In the genomic region with DNA sequence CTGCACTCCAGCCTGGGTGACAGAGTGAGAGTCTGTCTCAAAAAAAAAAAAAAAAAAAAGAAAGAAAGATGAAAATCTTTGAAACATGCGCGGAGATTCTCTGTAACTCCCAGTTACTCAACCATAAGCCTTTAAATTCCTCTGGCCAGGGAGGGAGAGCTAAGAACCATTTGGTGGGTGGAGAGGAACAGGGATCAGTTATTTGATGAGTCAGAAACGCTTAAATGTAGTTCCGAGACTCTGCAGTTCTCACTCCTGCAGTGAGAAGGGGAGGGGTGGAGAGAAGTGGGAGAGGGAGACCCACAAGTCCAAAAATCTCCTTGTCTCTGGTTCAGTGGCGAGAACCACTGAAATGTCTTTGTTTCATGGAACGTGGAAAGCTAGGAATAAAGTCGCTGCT, we compare ENCODE assay signal across 1 cellular context.
TF ChIP-seq lines count a peak whose summit lies in the region.

No MANE protein-coding gene starts in this region.

TF ChIP-seq in IMR-90, 13 proteins besides CTCF, POLR2A, EP300 and RAD21:
- peak; percentile 57 for TF ChIP-seq MAFK (IDR thresholded peaks at IDR 0.05; ENCODE audit: low read depth, low read length)
- no peak for TF ChIP-seq FOS (IDR thresholded peaks at IDR 0.05; ENCODE audit: low read depth, low read length)
- TF ChIP-seq SMC3 (IDR thresholded peaks at IDR 0.05; ENCODE audit: low read depth, low read length) = peak; percentile 18; the same call in 1 of the 2 replicates
- TF ChIP-seq, protein P1, sequence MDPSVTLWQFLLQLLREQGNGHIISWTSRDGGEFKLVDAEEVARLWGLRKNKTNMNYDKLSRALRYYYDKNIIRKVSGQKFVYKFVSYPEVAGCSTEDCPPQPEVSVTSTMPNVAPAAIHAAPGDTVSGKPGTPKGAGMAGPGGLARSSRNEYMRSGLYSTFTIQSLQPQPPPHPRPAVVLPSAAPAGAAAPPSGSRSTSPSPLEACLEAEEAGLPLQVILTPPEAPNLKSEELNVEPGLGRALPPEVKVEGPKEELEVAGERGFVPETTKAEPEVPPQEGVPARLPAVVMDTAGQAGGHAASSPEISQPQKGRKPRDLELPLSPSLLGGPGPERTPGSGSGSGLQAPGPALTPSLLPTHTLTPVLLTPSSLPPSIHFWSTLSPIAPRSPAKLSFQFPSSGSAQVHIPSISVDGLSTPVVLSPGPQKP (IDR thresholded peaks at IDR 0.05; ENCODE audit: borderline replicate concordance, low read depth, low read length) = no peak
- 0 out of 2 replicates have a peak, but pooled peaks have one; percentile 20 for TF ChIP-seq MAZ (IDR thresholded peaks at IDR 0.05; ENCODE audit: borderline replicate concordance, low read depth, low read length)
- TF ChIP-seq BHLHE40 (IDR thresholded peaks at IDR 0.05; ENCODE audit: low read depth, low read length) = no peak
- no peak for TF ChIP-seq MXI1 (IDR thresholded peaks at IDR 0.05; ENCODE audit: borderline replicate concordance, low read depth, low read length)
- TF ChIP-seq CEBPB (IDR thresholded peaks at IDR 0.05; ENCODE audit: low read depth, low read length) = peak; percentile 61; the same call in 1 of the 2 replicates
- no peak for TF ChIP-seq RCOR1 (IDR thresholded peaks at IDR 0.05; ENCODE audit: insufficient replicate concordance, low read length)
- no peak for TF ChIP-seq CHD1 (IDR thresholded peaks at IDR 0.05; ENCODE audit: low read depth, low read length)
- TF ChIP-seq NFE2L2 (IDR thresholded peaks at IDR 0.05; ENCODE audit: low read depth, low read length) = no peak
- TF ChIP-seq, protein P2, sequence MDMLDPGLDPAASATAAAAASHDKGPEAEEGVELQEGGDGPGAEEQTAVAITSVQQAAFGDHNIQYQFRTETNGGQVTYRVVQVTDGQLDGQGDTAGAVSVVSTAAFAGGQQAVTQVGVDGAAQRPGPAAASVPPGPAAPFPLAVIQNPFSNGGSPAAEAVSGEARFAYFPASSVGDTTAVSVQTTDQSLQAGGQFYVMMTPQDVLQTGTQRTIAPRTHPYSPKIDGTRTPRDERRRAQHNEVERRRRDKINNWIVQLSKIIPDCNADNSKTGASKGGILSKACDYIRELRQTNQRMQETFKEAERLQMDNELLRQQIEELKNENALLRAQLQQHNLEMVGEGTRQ (IDR thresholded peaks at IDR 0.05; ENCODE audit: low read depth, low read length) = no peak
- no peak for TF ChIP-seq RFX5 (IDR thresholded peaks at IDR 0.05; ENCODE audit: low read depth, low read length)
